Comparison of ENCODE assay signal across 1 cellular context in genomic region chr1:3292868-3293562, GRCh38.
TF ChIP-seq lines count a peak whose summit lies in the region.

No MANE protein-coding gene starts in this region.

TF ChIP-seq in HepG2, 621 proteins besides CTCF, POLR2A, EP300 and RAD21 (continued from another document and continues in another):
- TF ChIP-seq ZNF883 (CRISPR knock-in tag; IDR thresholded peaks at IDR 0.05; ENCODE audit: not compliant biosample characterization) (no peak), TFDP2 (CRISPR knock-in tag; IDR thresholded peaks at IDR 0.05) (peak; percentile 25; the same call in 1 of the 2 replicates), ZNF558 (CRISPR knock-in tag; IDR thresholded peaks at IDR 0.05; ENCODE audit: borderline replicate concordance) (no peak), TSC22D2 (CRISPR knock-in tag; IDR thresholded peaks at IDR 0.05; ENCODE audit: borderline replicate concordance) (no peak), MED1 (CRISPR knock-in tag; IDR thresholded peaks at IDR 0.05) (peak; percentile 99), RNF219 (CRISPR knock-in tag; IDR thresholded peaks at IDR 0.05) (no peak), SP1 (IDR thresholded peaks at IDR 0.05) (no peak), SP1 (CRISPR knock-in tag; IDR thresholded peaks at IDR 0.05) (peak; percentile 22; the same call in 1 of the 2 replicates), DPF2 (CRISPR knock-in tag; IDR thresholded peaks at IDR 0.05; ENCODE audit: borderline replicate concordance, low read depth) (peak; percentile 81; the same call in 1 of the 2 replicates), MYC (CRISPR knock-in tag; IDR thresholded peaks at IDR 0.05; ENCODE audit: borderline replicate concordance) (peak; percentile 73), TBX2 (CRISPR knock-in tag; IDR thresholded peaks at IDR 0.05; ENCODE audit: borderline replicate concordance) (peak; percentile 73; the same call in 1 of the 2 replicates), BATF2 (CRISPR knock-in tag; IDR thresholded peaks at IDR 0.05) (0 out of 2 replicates have a peak, but pooled peaks have one; percentile 52), ZNF792 (CRISPR knock-in tag; IDR thresholded peaks at IDR 0.05) (0 out of 2 replicates have a peak, but pooled peaks have one; percentile 42), ETV5 (CRISPR knock-in tag; IDR thresholded peaks at IDR 0.05; ENCODE audit: borderline replicate concordance) (peak; percentile 72; the same call in 1 of the 2 replicates), SP5 (CRISPR knock-in tag; IDR thresholded peaks at IDR 0.05; ENCODE audit: borderline replicate concordance, low read depth) (peak; percentile 38; the same call in 1 of the 2 replicates), RORA (CRISPR knock-in tag; IDR thresholded peaks at IDR 0.05) (no peak), GMEB1 (CRISPR knock-in tag; IDR thresholded peaks at IDR 0.05; ENCODE audit: borderline replicate concordance) (peak; percentile 27; the same call in 1 of the 2 replicates), ERF (CRISPR knock-in tag; IDR thresholded peaks at IDR 0.05) (no peak), ZNF281 (CRISPR knock-in tag; IDR thresholded peaks at IDR 0.05; ENCODE audit: borderline replicate concordance) (no peak), ZBTB3 (CRISPR knock-in tag; IDR thresholded peaks at IDR 0.05; ENCODE audit: borderline replicate concordance, low read depth) (0 out of 2 replicates have a peak, but pooled peaks have one; percentile 23), ZNF251 (CRISPR knock-in tag; IDR thresholded peaks at IDR 0.05) (no peak), ZNF790 (CRISPR knock-in tag; IDR thresholded peaks at IDR 0.05; ENCODE audit: borderline replicate concordance) (no peak), ZNF768 (CRISPR knock-in tag; IDR thresholded peaks at IDR 0.05) (0 out of 2 replicates have a peak, but pooled peaks have one; percentile 18), ZKSCAN8 (CRISPR knock-in tag; IDR thresholded peaks at IDR 0.05; ENCODE audit: borderline replicate concordance) (no peak; the same call in 1 of the 2 replicates), GTF3A (CRISPR knock-in tag; conservative IDR thresholded peaks at IDR 0.05) (no peak), ZNF724P (CRISPR knock-in tag; IDR thresholded peaks at IDR 0.05; ENCODE audit: borderline replicate concordance) (0 out of 2 replicates have a peak, but pooled peaks have one; percentile 22), ZNF777 (CRISPR knock-in tag; IDR thresholded peaks at IDR 0.05) (0 out of 2 replicates have a peak, but pooled peaks have one; percentile 24), DR1 (CRISPR knock-in tag; IDR thresholded peaks at IDR 0.05) (no peak), ZNF703 (CRISPR knock-in tag; IDR thresholded peaks at IDR 0.05; ENCODE audit: borderline replicate concordance) (no peak), ZNF652 (CRISPR knock-in tag; IDR thresholded peaks at IDR 0.05; ENCODE audit: borderline replicate concordance, low read depth) (peak; percentile 23; the same call in 1 of the 2 replicates), MXD4 (CRISPR knock-in tag; IDR thresholded peaks at IDR 0.05) (0 out of 2 replicates have a peak, but pooled peaks have one; percentile 26), MYPOP (CRISPR knock-in tag; IDR thresholded peaks at IDR 0.05) (0 out of 2 replicates have a peak, but pooled peaks have one; percentile 31), MEF2D (CRISPR knock-in tag; IDR thresholded peaks at IDR 0.05) (peak; percentile 72; the same call in 1 of the 2 replicates), FUBP1 (CRISPR knock-in tag; IDR thresholded peaks at IDR 0.05; ENCODE audit: borderline replicate concordance) (no peak), HNF1B (CRISPR knock-in tag; IDR thresholded peaks at IDR 0.05) (peak; percentile 43; the same call in 1 of the 2 replicates), SOX5 (CRISPR knock-in tag; IDR thresholded peaks at IDR 0.05; ENCODE audit: borderline replicate concordance) (peak; percentile 41; the same call in 1 of the 2 replicates), POLR2AphosphoS5 (IDR thresholded peaks at IDR 0.05; ENCODE audit: low read depth, low read length) (peak; percentile 49), ZBTB42 (CRISPR knock-in tag; IDR thresholded peaks at IDR 0.05) (peak; percentile 74; the same call in 1 of the 2 replicates), ZBTB14 (CRISPR knock-in tag; IDR thresholded peaks at IDR 0.05) (no peak), ETS1 (CRISPR knock-in tag; IDR thresholded peaks at IDR 0.05) (no peak), MIXL1 (CRISPR knock-in tag; IDR thresholded peaks at IDR 0.05) (peak; percentile 52), ZNF619 (CRISPR knock-in tag; IDR thresholded peaks at IDR 0.05) (0 out of 2 replicates have a peak, but pooled peaks have one; percentile 22), ZNF563 (CRISPR knock-in tag; IDR thresholded peaks at IDR 0.05) (peak; percentile 81; the same call in 1 of the 2 replicates), RXRA (CRISPR knock-in tag; IDR thresholded peaks at IDR 0.05) (peak; percentile 93), SIX4 (CRISPR knock-in tag; IDR thresholded peaks at IDR 0.05) (peak; percentile 51)
